Comparison of ENCODE assay signal across 18 cellular contexts in genomic region chr9:98885575-98886292, GRCh38. TPM values are rescaled to one million over a fixed set of nuclear protein-coding genes. Genes with fewer than 3 reads are reported as not detected.
DNase-seq lines count a peak whose midpoint lies in the region; ATAC-seq and TF ChIP-seq lines count a peak whose summit lies in the region.
"Had no signal": no experiment of that assay in that cellular context is flagged by ENCODE, and none has a peak within 500 bp of the region (broad histone marks: within the 10 kb centered on the region; RNA-seq: fewer than 3 reads in every experiment).

No MANE protein-coding gene starts in this region.

- DNase-seq in heart left ventricle (no peak), Right ventricle myocardium inferior (ENCODE audit: missing footprints) (no peak), adrenal gland (peak; percentile 40 to 69 (median 66)), SKM-1 (lab: John Stamatoyannopoulos, UW; ENCODE audit: unreplicated experiment) (no peak)
- no peak for DNase-seq in activated naive CD4-positive, alpha-beta T cell treated with anti-CD3 and anti-CD28 coated beads, Interleukin-2, amount 10 ng/mL, durations not matched to agents 7 days and 5 days
- DNase-seq: BE2C; Caco-2; CD4-positive, CD25-positive, alpha-beta regulatory T cell; DMS153; NCI-H1105 treated with DMSO at 0.1 percent for 48 hours; NCI-H1694; NCI-H2081 treated with DMSO at 0.1 percent for 48 hours; Peyer's patch had no signal

- H3K9me3 Mint-ChIP-seq in activated naive CD4-positive, alpha-beta T cell treated with anti-CD3 and anti-CD28 coated beads, Interleukin-2, amount 10 ng/mL, durations not matched to agents 7 days and 5 days, result no peaks in the 10 kb centered on the region
- H3K9me3 Mint-ChIP-seq: GM23338 had no signal

- TF ChIP-seq POLR2A in heart left ventricle (IDR thresholded peaks at IDR 0.05), result no peak
- TF ChIP-seq POLR2A in adrenal gland (IDR thresholded peaks at IDR 0.05), result no peak

- no peaks in the 10 kb centered on the region for H3K27me3 ChIP-seq in heart left ventricle
- no peaks in the 10 kb centered on the region for H3K27me3 ChIP-seq in adrenal gland
- no peaks in the 10 kb centered on the region for H3K27me3 ChIP-seq in parathyroid adenoma (ENCODE audit: control insufficient read depth, insufficient read depth, low read length)
- H3K27me3 ChIP-seq in subcutaneous abdominal adipose tissue (ENCODE audit: control insufficient read depth in 5 of 5, insufficient read depth in 4 of 5, low read length in 5 of 5), result no peaks in the 10 kb centered on the region
- H3K27me3 ChIP-seq: Peyer's patch had no signal

- H3K27ac Mint-ChIP-seq in activated naive CD4-positive, alpha-beta T cell treated with anti-CD3 and anti-CD28 coated beads, Interleukin-2, amount 10 ng/mL, durations not matched to agents 7 days and 5 days, result no peak overlapping the region
- H3K27ac Mint-ChIP-seq: CD4-positive, CD25-positive, alpha-beta regulatory T cell; GM23338 had no signal

- no peaks in the 10 kb centered on the region for H3K4me1 Mint-ChIP-seq in activated naive CD4-positive, alpha-beta T cell treated with anti-CD3 and anti-CD28 coated beads, Interleukin-2, amount 10 ng/mL, durations not matched to agents 7 days and 5 days
- H3K4me1 Mint-ChIP-seq: CD4-positive, CD25-positive, alpha-beta regulatory T cell; GM23338 had no signal

- H3K4me3 ChIP-seq in heart left ventricle (no peak overlapping the region), adrenal gland (no peak overlapping the region), parathyroid adenoma (ENCODE audit: low read depth, low read length) (no peak overlapping the region), subcutaneous abdominal adipose tissue (ENCODE audit: low read depth in 1 of 5, low read length in 5 of 5) (no peak overlapping the region)
- H3K4me3 ChIP-seq: GM12878, GM23338, Peyer's patch had no signal

- H3K9ac ChIP-seq in parathyroid adenoma (no peak overlapping the region), subcutaneous abdominal adipose tissue (ENCODE audit: low read length in 5 of 5) (peak overlapping the region in 1 of 5 donors; percentile 48)

- H3K4me3 Mint-ChIP-seq in activated naive CD4-positive, alpha-beta T cell treated with anti-CD3 and anti-CD28 coated beads, Interleukin-2, amount 10 ng/mL, durations not matched to agents 7 days and 5 days, result no peak overlapping the region
- H3K4me3 Mint-ChIP-seq: CD4-positive, CD25-positive, alpha-beta regulatory T cell; GM23338 had no signal

- H3K36me3 ChIP-seq in heart left ventricle (no peaks in the 10 kb centered on the region), adrenal gland (replicated peaks in 1 of 2) (no peaks in the 10 kb centered on the region), parathyroid adenoma (ENCODE audit: control insufficient read depth, insufficient read depth, low read length) (no peaks in the 10 kb centered on the region), subcutaneous abdominal adipose tissue (ENCODE audit: control insufficient read depth in 5 of 5, insufficient read depth in 5 of 5, low read length in 5 of 5) (no peaks in the 10 kb centered on the region)
- H3K36me3 ChIP-seq: BE2C, Peyer's patch had no signal

- WGBS in heart left ventricle, 4 donors, result 70 to 80% (median 73%) methylated on average over 5 of the region's 5 CpGs
- 45 to 65% (median 50%) methylated on average over 4 to 5 of the region's 5 CpGs for WGBS in adrenal gland, 4 donors

- H3K27me3 Mint-ChIP-seq in activated naive CD4-positive, alpha-beta T cell treated with anti-CD3 and anti-CD28 coated beads, Interleukin-2, amount 10 ng/mL, durations not matched to agents 7 days and 5 days, result peaks cover 47% of the 10 kb centered on the region

- TF ChIP-seq CTCF in heart left ventricle (IDR thresholded peaks at IDR 0.05), result no peak
- TF ChIP-seq CTCF in adrenal gland (IDR thresholded peaks at IDR 0.05), result no peak
- TF ChIP-seq CTCF in parathyroid adenoma (IDR thresholded peaks at IDR 0.05), result no peak

- CTCF ChIA-PET in activated naive CD4-positive, alpha-beta T cell treated with anti-CD3 and anti-CD28 coated beads, Interleukin-2, amount 10 ng/mL, durations not matched to agents 7 days and 5 days (lab: Charles Lee), result no interaction called here

- H3K9me3 ChIP-seq in heart left ventricle (no peaks in the 10 kb centered on the region), adrenal gland (replicated peaks in 1 of 3) (no peaks in the 10 kb centered on the region), parathyroid adenoma (ENCODE audit: control insufficient read depth, low read length) (no peaks in the 10 kb centered on the region), subcutaneous abdominal adipose tissue (ENCODE audit: control insufficient read depth in 5 of 5, low read length in 5 of 5) (no peaks in the 10 kb centered on the region)
- H3K9me3 ChIP-seq: BE2C, Caco-2, Peyer's patch had no signal

- H3K27ac ChIP-seq in heart left ventricle (peak overlapping the region in 11 of 12 donors; percentile 38 to 82 (median 70)), adrenal gland (peak overlapping the region in 4 of 5 donors; percentile 41 to 91 (median 76)), parathyroid adenoma (peak overlapping the region; percentile 39), subcutaneous abdominal adipose tissue (ENCODE audit: low read depth, low read length) (peak overlapping the region; percentile 83)
- H3K27ac ChIP-seq: Peyer's patch had no signal

- intact Hi-C loops in heart left ventricle (cut with DNase I), result loop anchor here in 2 of 10 donors (2.0 to 5.0 kb wide), 3 partner anchors 19 to 87 kb away; partner anchors contain the start of gene COL15A1 (in 1 of the 2)
- intact Hi-C loops in Right ventricle myocardium inferior (cut with DNase I), result loop anchor here (2.0 kb wide), 1 partner anchor 19 kb away; no protein-coding TSS in a partner anchor
- intact Hi-C loops in adrenal gland (cut with DNase I), result no loop called here

- ATAC-seq in heart left ventricle, result no peak
- no peak for ATAC-seq in Right ventricle myocardium inferior
- no peak for ATAC-seq in SK-N-SH treated with all-trans-retinoic acid at 6 μM for 48 hours
- ATAC-seq: GM12878, GM23338 had no signal

- peaks cover 0 to 88% (median 65%) of the 10 kb centered on the region in 12 donors for H3K4me1 ChIP-seq in heart left ventricle
- peaks cover 37 to 70% of the 10 kb centered on the region in 2 donors for H3K4me1 ChIP-seq in adrenal gland (replicated peaks in 1 of 2)
- no peaks in the 10 kb centered on the region for H3K4me1 ChIP-seq in parathyroid adenoma
- peaks cover 17 to 84% (median 64%) of the 10 kb centered on the region in 5 donors for H3K4me1 ChIP-seq in subcutaneous abdominal adipose tissue (ENCODE audit: control insufficient read depth in 5 of 5, insufficient read depth in 5 of 5, low read length in 5 of 5)
- H3K4me1 ChIP-seq: BE2C, Caco-2, Peyer's patch had no signal

- no peak overlapping the region for H3K4me2 ChIP-seq in parathyroid adenoma (ENCODE audit: low read length)
- H3K4me2 ChIP-seq: GM23338 had no signal

- H2AFZ ChIP-seq in parathyroid adenoma, result no peak overlapping the region
- H2AFZ ChIP-seq: GM23338 had no signal

- H3K79me2 ChIP-seq in parathyroid adenoma, result no peaks in the 10 kb centered on the region

- H3K36me3 Mint-ChIP-seq in activated naive CD4-positive, alpha-beta T cell treated with anti-CD3 and anti-CD28 coated beads, Interleukin-2, amount 10 ng/mL, durations not matched to agents 7 days and 5 days, result no peaks in the 10 kb centered on the region
- H3K36me3 Mint-ChIP-seq: CD4-positive, CD25-positive, alpha-beta regulatory T cell had no signal

TF ChIP-seq in SK-N-SH treated with all-trans-retinoic acid at 6 μM for 48 hours, 23 proteins besides CTCF, POLR2A, EP300 and RAD21:
- no peak for TF ChIP-seq ZC3H10 (CRISPR knock-in tag; IDR thresholded peaks at IDR 0.05)
- no peak for TF ChIP-seq TOX (CRISPR knock-in tag; IDR thresholded peaks at IDR 0.05; ENCODE audit: borderline replicate concordance)
- no peak for TF ChIP-seq ZFP3 (CRISPR knock-in tag; IDR thresholded peaks at IDR 0.05)

RNA-seq across cellular contexts. Expression of gene COL15A1, which starts 58.0 kb away (rescaled TPM):
- 10 to 100 TPM; 24.1 to 81.0 (median 46.7) TPM for total RNA-seq in heart left ventricle
- polyA plus RNA-seq in heart left ventricle, result 10 to 100 TPM; 12.4 to 30.8 TPM
- 58.3 TPM for total RNA-seq in Right ventricle myocardium inferior
- total RNA-seq in adrenal gland, result 100 to 1,000 TPM in 4 of 8 donors, 10 to 100 TPM in 4; 66.2 to 320 (median 101) TPM
- 100 to 1,000 TPM in 1 of 3 donors, 10 to 100 TPM in 2; 34.8 to 111 (median 61.2) TPM for polyA plus RNA-seq in adrenal gland
- total RNA-seq: Caco-2; CD4-positive, CD25-positive, alpha-beta regulatory T cell had no signal

Comparison
In these comparisons a context has a peak if more than half of its experiments do, and no peak if none do; other contexts are left out.
1. DNase-seq: peak in adrenal gland (7 of 7); none in heart left ventricle (0 of 5), Right ventricle myocardium inferior (single experiment), SKM-1 (single experiment) and activated naive CD4-positive, alpha-beta T cell treated with anti-CD3 and anti-CD28 coated beads, Interleukin-2, amount 10 ng/mL, durations not matched to agents 7 days and 5 days (single experiment).
2. Peak in every context shown above with its lines, with median percentiles within 50 percentile points of each other: H3K27ac ChIP-seq.